23 cellular contexts compared by ENCODE assay signal in genomic region chr1:223264983-223265663, GRCh38.
"Had no signal": no experiment of that assay in that cellular context is flagged by ENCODE, and none has a peak within 500 bp of the region (broad histone marks: within the 10 kb centered on the region; RNA-seq: fewer than 3 reads in every experiment).

No MANE protein-coding gene starts in this region.

- H3K4me3 Mint-ChIP-seq: memory B cell; natural killer cell; stimulated activated memory B cell treated with anti-CD40 and anti-IgM and Interleukin-4, amounts not matched to agents 10 μg/mL and 1 μg/mL and 100 μg/mL, for 72 hours; type B pancreatic cell had no signal

- H3K27me3 ChIP-seq: gastrocnemius medialis, ovary, sigmoid colon, testis, tibial artery had no signal

- H3K27ac ChIP-seq: coronary artery, gastrocnemius medialis, ovary, psoas muscle, sigmoid colon, testis, tibial artery had no signal

- H3K36me3 ChIP-seq: gastrocnemius medialis, ovary, sigmoid colon, tibial artery had no signal

- H3K27ac Mint-ChIP-seq: memory B cell; natural killer cell; stimulated activated memory B cell treated with anti-CD40 and anti-IgM and Interleukin-4, amounts not matched to agents 10 μg/mL and 1 μg/mL and 100 μg/mL, for 72 hours; type B pancreatic cell had no signal

- H3K4me1 ChIP-seq: gastrocnemius medialis, psoas muscle, sigmoid colon, testis, tibial artery had no signal

- H3K4me1 Mint-ChIP-seq: memory B cell; natural killer cell; stimulated activated memory B cell treated with anti-CD40 and anti-IgM and Interleukin-4, amounts not matched to agents 10 μg/mL and 1 μg/mL and 100 μg/mL, for 72 hours had no signal

- H3K9me3 Mint-ChIP-seq: memory B cell; natural killer cell; stimulated activated memory B cell treated with anti-CD40 and anti-IgM and Interleukin-4, amounts not matched to agents 10 μg/mL and 1 μg/mL and 100 μg/mL, for 72 hours; type B pancreatic cell had no signal

- ATAC-seq: gastrocnemius medialis; left lobe of liver; natural killer cell; psoas muscle; right cardiac atrium; stimulated activated memory B cell treated with anti-CD40 and anti-IgM and Interleukin-4, amounts not matched to agents 10 μg/mL and 1 μg/mL and 100 μg/mL, for 72 hours; stimulated activated naive CD8-positive, alpha-beta T cell treated with anti-CD3 and anti-CD28 coated beads, Interleukin-15, Interleukin-2, amounts not matched to agents 100 U/mL and 50 U/mL, for 24 hours had no signal

- H3K4me3 ChIP-seq: coronary artery, gastrocnemius medialis, lung, ovary, psoas muscle, sigmoid colon, testis, tibial artery had no signal

- H3K36me3 Mint-ChIP-seq: memory B cell; natural killer cell; stimulated activated memory B cell treated with anti-CD40 and anti-IgM and Interleukin-4, amounts not matched to agents 10 μg/mL and 1 μg/mL and 100 μg/mL, for 72 hours; type B pancreatic cell had no signal

- DNase-seq: dermis blood vessel endothelial cell; effector memory CD4-positive, alpha-beta T cell; gastrocnemius medialis; head of caudate nucleus; kidney; natural killer cell; ovary; posterior cingulate gyrus; psoas muscle; right cardiac atrium; sigmoid colon; stimulated activated CD4-positive, alpha-beta T cell treated with anti-CD3 and anti-CD28 coated beads, Interleukin-2, amount 100 ng/mL, for 24 hours; stimulated activated CD4-positive, alpha-beta T cell treated with anti-CD3 and anti-CD28 coated beads, Interleukin-4, amount 100 ng/mL, for 24 hours; stimulated activated naive CD8-positive, alpha-beta T cell treated with anti-CD3 and anti-CD28 coated beads, Interleukin-15, Interleukin-2, amounts not matched to agents 100 U/mL and 50 U/mL, for 24 hours; substantia nigra; testis; tibial artery had no signal

- H3K9me3 ChIP-seq: gastrocnemius medialis, ovary, psoas muscle, sigmoid colon, testis, tibial artery had no signal
